8 cellular contexts compared by ENCODE assay signal in genomic region chr17:8186787-8187516, GRCh38. TPM values are rescaled to one million over a fixed set of nuclear protein-coding genes. Genes with fewer than 3 reads are reported as not detected.
DNase-seq lines count a peak whose midpoint lies in the region; ATAC-seq and TF ChIP-seq lines count a peak whose summit lies in the region.

No MANE protein-coding gene starts in this region.

- no peak for TF ChIP-seq CTCF in endothelial cell (IDR thresholded peaks at IDR 0.05; ENCODE audit: unreplicated experiment)
- TF ChIP-seq CTCF in mesothelial cell of epicardium (IDR thresholded peaks at IDR 0.05; ENCODE audit: unreplicated experiment), result no peak

- peak; percentile 98 for DNase-seq in A172 (ENCODE audit: low spot score)
- DNase-seq in HT1080 (ENCODE audit: low read depth), result peak; percentile 97
- DNase-seq in NOMO-1 treated with dmso at 0.1 percent for 144 hours (lab: John Stamatoyannopoulos, UW; ENCODE audit: unreplicated experiment), result peak; percentile 92
- peak; percentile 90 to 100 (median 100) for DNase-seq in activated CD8-positive, alpha-beta memory T cell treated with anti-CD3 and anti-CD28 coated beads for 48 hours (ENCODE audit: low read depth in 2 of 3, low spot score in 2 of 3)
- DNase-seq in endothelial cell (ENCODE audit: low spot score), result peak; percentile 93
- DNase-seq in mesothelial cell of epicardium (ENCODE audit: low spot score in 2 of 2, unreplicated experiment in 2 of 2), result peak; percentile 84 to 97
- DNase-seq in stimulated activated CD8-positive, alpha-beta memory T cell treated with anti-CD3 and anti-CD28 coated beads, Interleukin-12 subunit alpha, Interleukin-12 subunit beta, amount 100 ng/mL, for 4 hours (ENCODE audit: low read depth), result peak; percentile 84

- H3K4me1 Mint-ChIP-seq in endothelial cell (ENCODE audit: unreplicated experiment) (peaks cover 20% of the 10 kb centered on the region), mesothelial cell of epicardium (peaks cover 13% of the 10 kb centered on the region)

- no peak overlapping the region for H3K27ac Mint-ChIP-seq in endothelial cell (ENCODE audit: unreplicated experiment)
- no peak overlapping the region for H3K27ac Mint-ChIP-seq in mesothelial cell of epicardium

- H3K27me3 Mint-ChIP-seq in endothelial cell (ENCODE audit: unreplicated experiment) (peaks cover 4% of the 10 kb centered on the region), mesothelial cell of epicardium (ENCODE audit: low read depth) (peaks cover 2% of the 10 kb centered on the region)

- no peaks in the 10 kb centered on the region for H3K9me3 Mint-ChIP-seq in endothelial cell (ENCODE audit: unreplicated experiment)
- H3K9me3 Mint-ChIP-seq in mesothelial cell of epicardium, result no peaks in the 10 kb centered on the region

- H3K36me3 Mint-ChIP-seq in endothelial cell (ENCODE audit: low read depth, unreplicated experiment) (peaks cover 4% of the 10 kb centered on the region), mesothelial cell of epicardium (no peaks in the 10 kb centered on the region)

- H3K4me3 Mint-ChIP-seq in endothelial cell (ENCODE audit: unreplicated experiment) (no peak overlapping the region), mesothelial cell of epicardium (no peak overlapping the region)

- peak; percentile 18 for ATAC-seq in GM18868 (IDR thresholded peaks at IDR 0.05; ENCODE audit: unreplicated experiment)

RNA-seq across cellular contexts. Expression of gene BORCS6, which starts 3.0 kb away (rescaled TPM):
- 8.8 and 10.9 TPM in 2 replicates for total RNA-seq in A172 (2014; rRNA removed; shearing (Covaris generic))
- total RNA-seq in HT1080 (2014; rRNA removed; shearing (Covaris generic)), result 6.5 and 9.9 TPM in 2 replicates
- 3.7 and 3.9 TPM in 2 replicates for polyA plus RNA-seq in HT1080 (2015; cell fraction: cytosol; rRNA removed)
- polyA plus RNA-seq in HT1080 (2015; cell fraction: nucleus; rRNA removed), result 2.5 and 2.8 TPM in 2 replicates
- total RNA-seq in endothelial cell (ENCODE audit: unreplicated experiment) (9.7 TPM), mesothelial cell of epicardium (2.7 to 3.1 TPM (median 3.0 TPM) in 3 replicates)

RNA-seq across cellular contexts. Expression of gene TMEM107, which starts 10.8 kb away (rescaled TPM):
- total RNA-seq in A172 (2014; rRNA removed; shearing (Covaris generic)), result 35.8 and 39.3 TPM in 2 replicates
- total RNA-seq in HT1080 (2014; rRNA removed; shearing (Covaris generic)), result 12.3 and 14.5 TPM in 2 replicates
- polyA plus RNA-seq in HT1080 (2015; cell fraction: cytosol; rRNA removed), result 16.3 and 18.6 TPM in 2 replicates
- polyA plus RNA-seq in HT1080 (2015; cell fraction: nucleus; rRNA removed), result 15.3 and 16.0 TPM in 2 replicates
- total RNA-seq in endothelial cell (ENCODE audit: unreplicated experiment) (14.6 TPM), mesothelial cell of epicardium (22.0 to 23.2 TPM (median 22.6 TPM) in 3 replicates)

RNA-seq across cellular contexts. Expression of gene AURKB, which starts 23.4 kb away (rescaled TPM):
- total RNA-seq in A172 (2014; rRNA removed; shearing (Covaris generic)), result 110 and 114 TPM in 2 replicates
- total RNA-seq in HT1080 (2014; rRNA removed; shearing (Covaris generic)), result 147 and 161 TPM in 2 replicates
- polyA plus RNA-seq in HT1080 (2015; cell fraction: cytosol; rRNA removed), result 97.2 and 104 TPM in 2 replicates
- 198 TPM in 2 replicates for polyA plus RNA-seq in HT1080 (2015; cell fraction: nucleus; rRNA removed)
- 21.4 TPM for total RNA-seq in endothelial cell (ENCODE audit: unreplicated experiment)
- total RNA-seq in mesothelial cell of epicardium, result 33.1 to 37.4 TPM (median 37.3 TPM) in 3 replicates

RNA-seq across cellular contexts. Expression of gene VAMP2, which starts 24.2 kb away (rescaled TPM):
- 1.9 and 4.3 TPM in 2 replicates for total RNA-seq in A172 (2014; rRNA removed; shearing (Covaris generic))
- 2.7 and 4.6 TPM in 2 replicates for total RNA-seq in HT1080 (2014; rRNA removed; shearing (Covaris generic))
- 28.6 and 32.3 TPM in 2 replicates for polyA plus RNA-seq in HT1080 (2015; cell fraction: cytosol; rRNA removed)
- polyA plus RNA-seq in HT1080 (2015; cell fraction: nucleus; rRNA removed), result 42.1 and 43.6 TPM in 2 replicates
- total RNA-seq in endothelial cell (ENCODE audit: unreplicated experiment) (19.8 TPM), mesothelial cell of epicardium (51.3 to 55.3 TPM (median 54.8 TPM) in 3 replicates)

RNA-seq across cellular contexts. Expression of gene PER1, which starts 34.7 kb away (rescaled TPM):
- 6.9 and 7.5 TPM in 2 replicates for total RNA-seq in A172 (2014; rRNA removed; shearing (Covaris generic))
- total RNA-seq in HT1080 (2014; rRNA removed; shearing (Covaris generic)), result 3.2 and 5.2 TPM in 2 replicates
- 3.2 and 4.2 TPM in 2 replicates for polyA plus RNA-seq in HT1080 (2015; cell fraction: cytosol; rRNA removed)
- 11.2 and 19.3 TPM in 2 replicates for polyA plus RNA-seq in HT1080 (2015; cell fraction: nucleus; rRNA removed)
- total RNA-seq in endothelial cell (ENCODE audit: unreplicated experiment) (30.0 TPM), mesothelial cell of epicardium (55.2 to 70.2 TPM (median 58.0 TPM) in 3 replicates)

Comparison
In these comparisons a context has a peak if more than half of its experiments do, and no peak if none do; other contexts are left out.
1. Peak in every context shown above with its lines: DNase-seq and ATAC-seq.